Comparison of ENCODE assay signal across 1 cellular context in the genomic region with DNA sequence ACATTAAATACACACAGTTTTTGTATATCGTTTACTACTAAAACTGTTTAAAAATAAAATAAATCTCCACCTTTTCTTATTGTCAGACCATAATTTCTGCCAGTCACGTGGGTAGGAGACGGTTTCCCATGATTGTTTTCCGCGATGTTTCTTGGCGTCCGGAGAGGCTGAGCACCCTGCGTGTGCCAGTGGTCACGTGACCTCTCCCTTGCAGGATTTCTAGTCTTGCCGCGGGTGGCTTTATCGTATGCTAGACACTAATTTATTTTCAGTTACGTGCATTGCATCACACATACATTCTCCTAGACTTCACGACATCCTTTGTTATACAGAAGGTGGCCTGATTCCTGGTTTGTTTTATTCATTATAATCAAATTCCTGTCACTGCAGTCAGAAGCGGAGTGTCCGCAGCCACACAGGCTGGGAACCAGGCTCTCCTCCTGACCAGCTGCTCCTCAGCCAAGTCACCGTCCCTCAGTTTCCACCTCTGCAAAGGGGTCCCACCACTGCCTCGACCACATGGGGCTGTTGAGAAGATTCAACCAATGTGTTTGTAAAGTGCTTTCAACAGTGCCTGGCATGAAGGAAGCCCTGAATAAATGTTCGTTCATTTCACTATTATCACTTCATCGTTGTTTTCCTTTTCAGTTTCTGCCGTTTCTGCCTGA.
A peak's percentile ranks its signal among the peaks of the same experiment; 100 is the strongest.
TF ChIP-seq lines count a peak whose summit lies in the region.

No MANE protein-coding gene starts in this region.

TF ChIP-seq in K562, 482 proteins besides CTCF, POLR2A, EP300 and RAD21:
- TF ChIP-seq, protein P1, sequence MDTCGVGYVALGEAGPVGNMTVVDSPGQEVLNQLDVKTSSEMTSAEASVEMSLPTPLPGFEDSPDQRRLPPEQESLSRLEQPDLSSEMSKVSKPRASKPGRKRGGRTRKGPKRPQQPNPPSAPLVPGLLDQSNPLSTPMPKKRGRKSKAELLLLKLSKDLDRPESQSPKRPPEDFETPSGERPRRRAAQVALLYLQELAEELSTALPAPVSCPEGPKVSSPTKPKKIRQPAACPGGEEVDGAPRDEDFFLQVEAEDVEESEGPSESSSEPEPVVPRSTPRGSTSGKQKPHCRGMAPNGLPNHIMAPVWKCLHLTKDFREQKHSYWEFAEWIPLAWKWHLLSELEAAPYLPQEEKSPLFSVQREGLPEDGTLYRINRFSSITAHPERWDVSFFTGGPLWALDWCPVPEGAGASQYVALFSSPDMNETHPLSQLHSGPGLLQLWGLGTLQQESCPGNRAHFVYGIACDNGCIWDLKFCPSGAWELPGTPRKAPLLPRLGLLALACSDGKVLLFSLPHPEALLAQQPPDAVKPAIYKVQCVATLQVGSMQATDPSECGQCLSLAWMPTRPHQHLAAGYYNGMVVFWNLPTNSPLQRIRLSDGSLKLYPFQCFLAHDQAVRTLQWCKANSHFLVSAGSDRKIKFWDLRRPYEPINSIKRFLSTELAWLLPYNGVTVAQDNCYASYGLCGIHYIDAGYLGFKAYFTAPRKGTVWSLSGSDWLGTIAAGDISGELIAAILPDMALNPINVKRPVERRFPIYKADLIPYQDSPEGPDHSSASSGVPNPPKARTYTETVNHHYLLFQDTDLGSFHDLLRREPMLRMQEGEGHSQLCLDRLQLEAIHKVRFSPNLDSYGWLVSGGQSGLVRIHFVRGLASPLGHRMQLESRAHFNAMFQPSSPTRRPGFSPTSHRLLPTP (IDR thresholded peaks at IDR 0.05; ENCODE audit: borderline replicate concordance, extremely low read depth, insufficient read length) = no peak
- no peak for TF ChIP-seq ZNF785 (CRISPR knock-in tag; IDR thresholded peaks at IDR 0.05)
- no peak for TF ChIP-seq ZNF76 (CRISPR knock-in tag; IDR thresholded peaks at IDR 0.05; ENCODE audit: borderline replicate concordance)
- TF ChIP-seq GTF2A2 (tag; IDR thresholded peaks at IDR 0.05) = no peak
- TF ChIP-seq FOXA3 (CRISPR knock-in tag; conservative IDR thresholded peaks at IDR 0.05 in 1 of 2, IDR thresholded peaks at IDR 0.05 in 1 of 2) = no peak
- TF ChIP-seq, protein P2, sequence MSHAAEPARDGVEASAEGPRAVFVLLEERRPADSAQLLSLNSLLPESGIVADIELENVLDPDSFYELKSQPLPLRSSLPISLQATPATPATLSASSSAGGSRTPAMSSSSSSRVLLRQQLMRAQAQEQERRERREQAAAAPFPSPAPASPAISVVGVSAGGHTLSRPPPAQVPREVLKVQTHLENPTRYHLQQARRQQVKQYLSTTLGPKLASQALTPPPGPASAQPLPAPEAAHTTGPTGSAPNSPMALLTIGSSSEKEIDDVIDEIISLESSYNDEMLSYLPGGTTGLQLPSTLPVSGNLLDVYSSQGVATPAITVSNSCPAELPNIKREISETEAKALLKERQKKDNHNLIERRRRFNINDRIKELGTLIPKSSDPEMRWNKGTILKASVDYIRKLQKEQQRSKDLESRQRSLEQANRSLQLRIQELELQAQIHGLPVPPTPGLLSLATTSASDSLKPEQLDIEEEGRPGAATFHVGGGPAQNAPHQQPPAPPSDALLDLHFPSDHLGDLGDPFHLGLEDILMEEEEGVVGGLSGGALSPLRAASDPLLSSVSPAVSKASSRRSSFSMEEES (CRISPR knock-in tag; IDR thresholded peaks at IDR 0.05) = peak; percentile 84
- TF ChIP-seq HCFC1 (IDR thresholded peaks at IDR 0.05; ENCODE audit: low read depth, low read length) = no peak
- TF ChIP-seq ZNF239 (CRISPR knock-in tag; IDR thresholded peaks at IDR 0.05) = no peak
- TF ChIP-seq, protein P3, sequence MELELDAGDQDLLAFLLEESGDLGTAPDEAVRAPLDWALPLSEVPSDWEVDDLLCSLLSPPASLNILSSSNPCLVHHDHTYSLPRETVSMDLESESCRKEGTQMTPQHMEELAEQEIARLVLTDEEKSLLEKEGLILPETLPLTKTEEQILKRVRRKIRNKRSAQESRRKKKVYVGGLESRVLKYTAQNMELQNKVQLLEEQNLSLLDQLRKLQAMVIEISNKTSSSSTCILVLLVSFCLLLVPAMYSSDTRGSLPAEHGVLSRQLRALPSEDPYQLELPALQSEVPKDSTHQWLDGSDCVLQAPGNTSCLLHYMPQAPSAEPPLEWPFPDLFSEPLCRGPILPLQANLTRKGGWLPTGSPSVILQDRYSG (tag; conservative IDR thresholded peaks at IDR 0.05; ENCODE audit: low read depth) = no peak
- TF ChIP-seq, protein P4, sequence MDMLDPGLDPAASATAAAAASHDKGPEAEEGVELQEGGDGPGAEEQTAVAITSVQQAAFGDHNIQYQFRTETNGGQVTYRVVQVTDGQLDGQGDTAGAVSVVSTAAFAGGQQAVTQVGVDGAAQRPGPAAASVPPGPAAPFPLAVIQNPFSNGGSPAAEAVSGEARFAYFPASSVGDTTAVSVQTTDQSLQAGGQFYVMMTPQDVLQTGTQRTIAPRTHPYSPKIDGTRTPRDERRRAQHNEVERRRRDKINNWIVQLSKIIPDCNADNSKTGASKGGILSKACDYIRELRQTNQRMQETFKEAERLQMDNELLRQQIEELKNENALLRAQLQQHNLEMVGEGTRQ (CRISPR knock-in tag; IDR thresholded peaks at IDR 0.05) = peak; percentile 47
- TF ChIP-seq TOE1 (IDR thresholded peaks at IDR 0.05; ENCODE audit: borderline replicate concordance) = peak; percentile 44; the same call in 1 of the 2 replicates
- TF ChIP-seq TOE1 (CRISPR knock-in tag; IDR thresholded peaks at IDR 0.05; ENCODE audit: borderline replicate concordance, low read depth) = no peak
- TF ChIP-seq ZNF75A (CRISPR knock-in tag; IDR thresholded peaks at IDR 0.05) = no peak
- TF ChIP-seq, protein P5, sequence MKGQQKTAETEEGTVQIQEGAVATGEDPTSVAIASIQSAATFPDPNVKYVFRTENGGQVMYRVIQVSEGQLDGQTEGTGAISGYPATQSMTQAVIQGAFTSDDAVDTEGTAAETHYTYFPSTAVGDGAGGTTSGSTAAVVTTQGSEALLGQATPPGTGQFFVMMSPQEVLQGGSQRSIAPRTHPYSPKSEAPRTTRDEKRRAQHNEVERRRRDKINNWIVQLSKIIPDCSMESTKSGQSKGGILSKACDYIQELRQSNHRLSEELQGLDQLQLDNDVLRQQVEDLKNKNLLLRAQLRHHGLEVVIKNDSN (CRISPR knock-in tag; IDR thresholded peaks at IDR 0.05) = 0 out of 2 replicates have a peak, but pooled peaks have one; percentile 45
- TF ChIP-seq, protein P6, sequence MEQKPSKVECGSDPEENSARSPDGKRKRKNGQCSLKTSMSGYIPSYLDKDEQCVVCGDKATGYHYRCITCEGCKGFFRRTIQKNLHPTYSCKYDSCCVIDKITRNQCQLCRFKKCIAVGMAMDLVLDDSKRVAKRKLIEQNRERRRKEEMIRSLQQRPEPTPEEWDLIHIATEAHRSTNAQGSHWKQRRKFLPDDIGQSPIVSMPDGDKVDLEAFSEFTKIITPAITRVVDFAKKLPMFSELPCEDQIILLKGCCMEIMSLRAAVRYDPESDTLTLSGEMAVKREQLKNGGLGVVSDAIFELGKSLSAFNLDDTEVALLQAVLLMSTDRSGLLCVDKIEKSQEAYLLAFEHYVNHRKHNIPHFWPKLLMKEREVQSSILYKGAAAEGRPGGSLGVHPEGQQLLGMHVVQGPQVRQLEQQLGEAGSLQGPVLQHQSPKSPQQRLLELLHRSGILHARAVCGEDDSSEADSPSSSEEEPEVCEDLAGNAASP (IDR thresholded peaks at IDR 0.05) = no peak
- TF ChIP-seq RAD51 (IDR thresholded peaks at IDR 0.05; ENCODE audit: borderline replicate concordance, low read depth) = peak; percentile 81
- TF ChIP-seq, protein P7, sequence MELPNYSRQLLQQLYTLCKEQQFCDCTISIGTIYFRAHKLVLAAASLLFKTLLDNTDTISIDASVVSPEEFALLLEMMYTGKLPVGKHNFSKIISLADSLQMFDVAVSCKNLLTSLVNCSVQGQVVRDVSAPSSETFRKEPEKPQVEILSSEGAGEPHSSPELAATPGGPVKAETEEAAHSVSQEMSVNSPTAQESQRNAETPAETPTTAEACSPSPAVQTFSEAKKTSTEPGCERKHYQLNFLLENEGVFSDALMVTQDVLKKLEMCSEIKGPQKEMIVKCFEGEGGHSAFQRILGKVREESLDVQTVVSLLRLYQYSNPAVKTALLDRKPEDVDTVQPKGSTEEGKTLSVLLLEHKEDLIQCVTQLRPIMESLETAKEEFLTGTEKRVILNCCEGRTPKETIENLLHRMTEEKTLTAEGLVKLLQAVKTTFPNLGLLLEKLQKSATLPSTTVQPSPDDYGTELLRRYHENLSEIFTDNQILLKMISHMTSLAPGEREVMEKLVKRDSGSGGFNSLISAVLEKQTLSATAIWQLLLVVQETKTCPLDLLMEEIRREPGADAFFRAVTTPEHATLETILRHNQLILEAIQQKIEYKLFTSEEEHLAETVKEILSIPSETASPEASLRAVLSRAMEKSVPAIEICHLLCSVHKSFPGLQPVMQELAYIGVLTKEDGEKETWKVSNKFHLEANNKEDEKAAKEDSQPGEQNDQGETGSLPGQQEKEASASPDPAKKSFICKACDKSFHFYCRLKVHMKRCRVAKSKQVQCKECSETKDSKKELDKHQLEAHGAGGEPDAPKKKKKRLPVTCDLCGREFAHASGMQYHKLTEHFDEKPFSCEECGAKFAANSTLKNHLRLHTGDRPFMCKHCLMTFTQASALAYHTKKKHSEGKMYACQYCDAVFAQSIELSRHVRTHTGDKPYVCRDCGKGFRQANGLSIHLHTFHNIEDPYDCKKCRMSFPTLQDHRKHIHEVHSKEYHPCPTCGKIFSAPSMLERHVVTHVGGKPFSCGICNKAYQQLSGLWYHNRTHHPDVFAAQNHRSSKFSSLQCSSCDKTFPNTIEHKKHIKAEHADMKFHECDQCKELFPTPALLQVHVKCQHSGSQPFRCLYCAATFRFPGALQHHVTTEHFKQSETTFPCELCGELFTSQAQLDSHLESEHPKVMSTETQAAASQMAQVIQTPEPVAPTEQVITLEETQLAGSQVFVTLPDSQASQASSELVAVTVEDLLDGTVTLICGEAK (IDR thresholded peaks at IDR 0.05) = no peak
- TF ChIP-seq, protein P7 (CRISPR knock-in tag; IDR thresholded peaks at IDR 0.05) = no peak
- TF ChIP-seq BCL6 (CRISPR knock-in tag; IDR thresholded peaks at IDR 0.05) = no peak
- 0 out of 2 replicates have a peak, but pooled peaks have one; percentile 27 for TF ChIP-seq CBFA2T2 (conservative IDR thresholded peaks at IDR 0.05)
